In genomic region chr2:237207641-237208040, GRCh38 we compare ENCODE assay signal across 14 cellular contexts.
DNase-seq lines count a peak whose midpoint lies in the region; ATAC-seq and TF ChIP-seq lines count a peak whose summit lies in the region.
"Had no signal": no experiment of that assay in that cellular context is flagged by ENCODE, and none has a peak within 500 bp of the region (broad histone marks: within the 10 kb centered on the region; RNA-seq: fewer than 3 reads in every experiment).

No MANE protein-coding gene starts in this region.

- TF ChIP-seq CTCF in choroid plexus epithelial cell (conservative IDR thresholded peaks at IDR 0.05; ENCODE audit: low read depth, low read length), result no peak

- no peak for ATAC-seq in left colon
- ATAC-seq in GM21390 (IDR thresholded peaks at IDR 0.05; ENCODE audit: unreplicated experiment), result no peak
- ATAC-seq in HG03520 (IDR thresholded peaks at IDR 0.05; ENCODE audit: unreplicated experiment), result no peak
- ATAC-seq: activated T-helper 17 cell treated with anti-CD3 and anti-CD28 coated beads, Interleukin-2, amount 50 U/mL, for 72 hours; GM12878 had no signal

- peak; percentile 26 for DNase-seq in ELR (ENCODE audit: low read depth)
- peak; percentile 52 for DNase-seq in choroid plexus epithelial cell (ENCODE audit: low read depth)
- peak; percentile 23 to 38 for DNase-seq in left colon
- DNase-seq in iPS-NIHi11 (ENCODE audit: low spot score), result no peak
- DNase-seq in NCI-H524 treated with DMSO at 0.1 percent for 48 hours (lab: John Stamatoyannopoulos, UW), result no peak
- DNase-seq: activated CD4-positive, CD25-positive, alpha-beta regulatory T cell; CD4-positive, alpha-beta memory T cell; nephron progenitor cell; RPMI8226 had no signal

- H3K4me3 ChIP-seq in choroid plexus epithelial cell (ENCODE audit: low read depth, low read length), result no peak overlapping the region
- no peak overlapping the region for H3K4me3 ChIP-seq in skin epidermis
- H3K4me3 ChIP-seq: GM12878 had no signal

- H3K27ac ChIP-seq in skin epidermis, result peak overlapping the region in 15 of 21 experiments; percentile 22 to 91 (median 65)

- intact Hi-C loops in left colon (cut with DNase I, micrococcal nuclease), result no loop called here

Comparison
In these comparisons a context has a peak if more than half of its experiments do, and no peak if none do; other contexts are left out.
1. DNase-seq: peak in ELR (single experiment), choroid plexus epithelial cell (single experiment) and left colon (2 of 2); none in iPS-NIHi11 (single experiment) and NCI-H524 treated with DMSO at 0.1 percent for 48 hours (single experiment).